ENCODE assay signal across 29 cellular contexts in the genomic region with DNA sequence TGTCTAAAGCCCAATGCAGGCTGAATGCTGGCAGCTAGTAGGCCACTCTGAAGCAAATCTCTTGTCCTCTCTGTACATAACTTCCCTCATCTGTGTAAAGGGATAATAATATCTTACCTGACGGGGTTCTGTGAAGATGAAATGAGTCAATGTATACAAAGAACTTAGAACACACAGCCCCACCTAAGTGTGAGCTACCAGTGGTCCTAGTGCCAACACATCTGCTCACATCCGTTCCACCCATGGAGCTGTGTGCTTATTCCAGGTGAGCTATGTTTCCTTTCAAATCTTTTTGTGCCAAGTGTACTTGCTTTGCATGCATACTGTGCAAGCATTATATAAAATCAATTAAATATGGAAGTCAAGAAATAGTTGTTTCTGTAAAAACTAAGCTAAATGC.
"Had no signal": no experiment of that assay in that cellular context is flagged by ENCODE, and none has a peak within 500 bp of the region (broad histone marks: within the 10 kb centered on the region; RNA-seq: fewer than 3 reads in every experiment).

No MANE protein-coding gene starts in this region.

- H3K4me3 ChIP-seq: left lung, lower lobe of right lung, pancreas, prostate gland, skin epidermis, stomach, testis, thyroid gland, transverse colon, upper lobe of right lung had no signal

- H3K27ac Mint-ChIP-seq: mesothelial cell of epicardium; natural killer cell treated with Interleukin-12 subunit alpha and Interleukin-12 subunit beta and Interleukin-15 and Interleukin-18, amount 100 ng/mL, for 72 hours; stimulated activated naive B cell treated with anti-CD40 and anti-IgM and Interleukin-4, amounts not matched to agents 10 μg/mL and 1 μg/mL and 100 μg/mL, for 72 hours had no signal

- H3K4me1 Mint-ChIP-seq: mesothelial cell of epicardium had no signal

- H3K36me3 ChIP-seq: left lung, lower lobe of right lung, pancreas, prostate gland, stomach, thyroid gland, transverse colon, upper lobe of right lung had no signal

- H3K27me3 ChIP-seq: left lung, pancreas, stomach, testis, thyroid gland, transverse colon, upper lobe of right lung had no signal

- H3K36me3 Mint-ChIP-seq: mesothelial cell of epicardium; natural killer cell treated with Interleukin-12 subunit alpha and Interleukin-12 subunit beta and Interleukin-15 and Interleukin-18, amount 100 ng/mL, for 72 hours; stimulated activated naive B cell treated with anti-CD40 and anti-IgM and Interleukin-4, amounts not matched to agents 10 μg/mL and 1 μg/mL and 100 μg/mL, for 72 hours had no signal

- H3K27me3 Mint-ChIP-seq: naive B cell; natural killer cell treated with Interleukin-12 subunit alpha and Interleukin-12 subunit beta and Interleukin-15 and Interleukin-18, amount 100 ng/mL, for 72 hours; stimulated activated naive B cell treated with anti-CD40 and anti-IgM and Interleukin-4, amounts not matched to agents 10 μg/mL and 1 μg/mL and 100 μg/mL, for 72 hours had no signal

- H3K4me1 ChIP-seq: left lung, lower lobe of right lung, pancreas, prostate gland, upper lobe of right lung had no signal

- DNase-seq: hippocampal formation; kidney; left colon; left lung; lower lobe of right lung; mesendoderm; naive B cell; nucleus accumbens; pancreas; posterior cingulate gyrus; retina; right cardiac atrium; stimulated activated CD4-positive, alpha-beta T cell treated with anti-CD3 and anti-CD28 coated beads, Interleukin-12 subunit alpha, Interleukin-12 subunit beta, amount 100 ng/mL, for 4 hours; stimulated activated CD4-positive, alpha-beta T cell treated with anti-CD3 and anti-CD28 coated beads, Interleukin-15, amount 100 ng/mL, for 24 hours; stimulated activated CD4-positive, alpha-beta T cell treated with anti-CD3 and anti-CD28 coated beads, Interleukin-2, amount 100 ng/mL, for 24 hours; stimulated activated CD4-positive, alpha-beta T cell treated with anti-CD3 and anti-CD28 coated beads, Interleukin-4, amount 100 ng/mL, for 1 hour; stimulated activated naive B cell treated with anti-CD40 and anti-IgM and Interleukin-4, amounts not matched to agents 10 μg/mL and 1 μg/mL and 100 μg/mL, for 72 hours; stimulated activated naive CD8-positive, alpha-beta T cell treated with anti-CD3 and anti-CD28 coated beads, Interleukin-15, Interleukin-2, amounts not matched to agents 100 U/mL and 50 U/mL, for 24 hours; stomach; testis; thyroid gland; transverse colon; upper lobe of right lung had no signal

- H3K27ac ChIP-seq: left lung, lower lobe of right lung, pancreas, prostate gland, skin epidermis, stomach, thyroid gland, transverse colon, upper lobe of right lung had no signal

- H3K4me3 Mint-ChIP-seq: mesothelial cell of epicardium; natural killer cell treated with Interleukin-12 subunit alpha and Interleukin-12 subunit beta and Interleukin-15 and Interleukin-18, amount 100 ng/mL, for 72 hours; neural crest cell; stimulated activated naive B cell treated with anti-CD40 and anti-IgM and Interleukin-4, amounts not matched to agents 10 μg/mL and 1 μg/mL and 100 μg/mL, for 72 hours had no signal

- ATAC-seq: left colon; left lung; lower lobe of right lung; natural killer cell treated with Interleukin-12 subunit alpha and Interleukin-12 subunit beta and Interleukin-15 and Interleukin-18, amount 100 ng/mL, for 72 hours; pancreas; right cardiac atrium; sciatic nerve; stimulated activated naive B cell treated with anti-CD40 and anti-IgM and Interleukin-4, amounts not matched to agents 10 μg/mL and 1 μg/mL and 100 μg/mL, for 72 hours; stimulated activated naive CD8-positive, alpha-beta T cell treated with anti-CD3 and anti-CD28 coated beads, Interleukin-15, Interleukin-2, amounts not matched to agents 100 U/mL and 50 U/mL, for 24 hours; upper lobe of right lung had no signal

- H3K9me3 ChIP-seq: left lung, lower lobe of right lung, pancreas, prostate gland, stomach, testis, thyroid gland, transverse colon, upper lobe of right lung had no signal

- H3K9me3 Mint-ChIP-seq: mesothelial cell of epicardium; naive B cell; natural killer cell treated with Interleukin-12 subunit alpha and Interleukin-12 subunit beta and Interleukin-15 and Interleukin-18, amount 100 ng/mL, for 72 hours; neural crest cell; stimulated activated naive B cell treated with anti-CD40 and anti-IgM and Interleukin-4, amounts not matched to agents 10 μg/mL and 1 μg/mL and 100 μg/mL, for 72 hours had no signal
